16 cellular contexts compared by ENCODE assay signal in the genomic region with DNA sequence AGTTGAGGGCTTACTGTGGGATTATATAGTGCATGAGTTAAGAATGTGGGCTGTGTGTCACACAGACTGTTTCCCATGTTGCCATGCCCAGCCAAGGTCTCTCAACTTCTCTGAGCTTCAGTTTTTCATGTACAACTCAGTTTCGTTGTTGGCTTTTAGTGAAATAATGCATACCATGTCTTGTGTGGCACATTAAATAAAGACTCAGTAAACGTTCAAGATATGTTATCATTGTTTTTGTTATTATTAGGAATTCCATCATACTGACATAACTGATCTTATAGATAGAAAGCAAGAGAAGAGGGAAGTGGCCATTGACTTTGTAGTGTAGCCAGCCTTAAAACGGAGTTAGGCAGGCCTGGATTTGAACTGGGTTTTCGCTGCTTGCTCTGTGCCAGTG. TPM values are rescaled to one million over a fixed set of nuclear protein-coding genes. Genes with fewer than 3 reads are reported as not detected.
DNase-seq lines count a peak whose midpoint lies in the region; ATAC-seq, FAIRE-seq and TF ChIP-seq lines count a peak whose summit lies in the region.
"Had no signal": no experiment of that assay in that cellular context is flagged by ENCODE, and none has a peak within 500 bp of the region (broad histone marks: within the 10 kb centered on the region; RNA-seq: fewer than 3 reads in every experiment).

No MANE protein-coding gene starts in this region.

- peak; percentile 30 for FAIRE-seq in H54 (lab: Jason Lieb, UNC)

- no peak for ATAC-seq in SK-N-SH treated with all-trans-retinoic acid at 6 μM for 48 hours
- no peak for ATAC-seq in stimulated activated naive B cell treated with anti-CD40 and anti-IgM and Interleukin-4, amounts not matched to agents 10 μg/mL and 1 μg/mL and 100 μg/mL, for 72 hours (replicated peaks)
- no peak for ATAC-seq in GM19328 (IDR thresholded peaks at IDR 0.05; ENCODE audit: unreplicated experiment)
- ATAC-seq: activated CD4-positive, CD25-positive, alpha-beta regulatory T cell treated with anti-CD3 and anti-CD28 coated beads, Interleukin-2, amount 50 U/mL, for 24 hours; T-helper 17 cell had no signal

- peaks cover 34 to 57% of the 10 kb centered on the region in 2 donors for H3K4me1 Mint-ChIP-seq in stimulated activated naive B cell treated with anti-CD40 and anti-IgM and Interleukin-4, amounts not matched to agents 10 μg/mL and 1 μg/mL and 100 μg/mL, for 72 hours

- H3K36me3 Mint-ChIP-seq in stimulated activated naive B cell treated with anti-CD40 and anti-IgM and Interleukin-4, amounts not matched to agents 10 μg/mL and 1 μg/mL and 100 μg/mL, for 72 hours = peaks cover 3 to 4% of the 10 kb centered on the region in 2 donors

- no peak for TF ChIP-seq CTCF in fibroblast of villous mesenchyme (IDR thresholded peaks at IDR 0.05; ENCODE audit: insufficient read depth, low read depth, low read length)

- H3K9me3 Mint-ChIP-seq in stimulated activated naive B cell treated with anti-CD40 and anti-IgM and Interleukin-4, amounts not matched to agents 10 μg/mL and 1 μg/mL and 100 μg/mL, for 72 hours = no peaks in the 10 kb centered on the region

- H3K27me3 Mint-ChIP-seq in stimulated activated naive B cell treated with anti-CD40 and anti-IgM and Interleukin-4, amounts not matched to agents 10 μg/mL and 1 μg/mL and 100 μg/mL, for 72 hours = no peaks in the 10 kb centered on the region

- DNase-seq in H54 (ENCODE audit: insufficient read length, low spot score) (no peak), fibroblast of villous mesenchyme (ENCODE audit: low read depth) (peak; percentile 83), GOT3 (lab: John Stamatoyannopoulos, UW) (no peak)
- no peak for DNase-seq in stimulated activated naive B cell treated with anti-CD40 and anti-IgM and Interleukin-4, amounts not matched to agents 10 μg/mL and 1 μg/mL and 100 μg/mL, for 72 hours
- no peak for DNase-seq in stimulated activated CD4-positive, alpha-beta T cell treated with anti-CD3 and anti-CD28 coated beads, Interleukin-1b, Interleukin-23, amount 100 ng/mL, for 48 hours
- DNase-seq: C1 segment of cervical spinal cord; central memory CD4-positive, alpha-beta T cell; effector memory CD4-positive, alpha-beta T cell; left ventricle myocardium inferior; NCI-H2029; T-helper 17 cell had no signal

- H3K27ac Mint-ChIP-seq in stimulated activated naive B cell treated with anti-CD40 and anti-IgM and Interleukin-4, amounts not matched to agents 10 μg/mL and 1 μg/mL and 100 μg/mL, for 72 hours = peak overlapping the region; percentile 63
- H3K27ac Mint-ChIP-seq: T-helper 17 cell had no signal

- H3K4me3 Mint-ChIP-seq in stimulated activated naive B cell treated with anti-CD40 and anti-IgM and Interleukin-4, amounts not matched to agents 10 μg/mL and 1 μg/mL and 100 μg/mL, for 72 hours = peak overlapping the region; percentile 53 to 58
- H3K4me3 Mint-ChIP-seq: T-helper 17 cell had no signal

- no peak for TF ChIP-seq POLR2A in H54 (IDR thresholded peaks at IDR 0.05; ENCODE audit: low read depth, low read length)

- no peak overlapping the region for H3K4me3 ChIP-seq in fibroblast of villous mesenchyme (ENCODE audit: low read depth, low read length)
- H3K4me3 ChIP-seq: skin epidermis, thoracic aorta had no signal

TF ChIP-seq in SK-N-SH treated with all-trans-retinoic acid at 6 μM for 48 hours, 23 proteins besides CTCF, POLR2A, EP300 and RAD21:
- TF ChIP-seq ZNF8 (CRISPR knock-in tag; IDR thresholded peaks at IDR 0.05) (no peak), SNAI2 (CRISPR knock-in tag; IDR thresholded peaks at IDR 0.05) (no peak), ISL1 (CRISPR knock-in tag; IDR thresholded peaks at IDR 0.05) (peak; percentile 71)

RNA-seq across cellular contexts. Expression of a gene that starts 2.9 kb away (rescaled TPM):
- 29.0 and 41.0 TPM in 2 replicates for total RNA-seq in fibroblast of villous mesenchyme
